ENCODE assay signal across 7 cellular contexts in the genomic region with DNA sequence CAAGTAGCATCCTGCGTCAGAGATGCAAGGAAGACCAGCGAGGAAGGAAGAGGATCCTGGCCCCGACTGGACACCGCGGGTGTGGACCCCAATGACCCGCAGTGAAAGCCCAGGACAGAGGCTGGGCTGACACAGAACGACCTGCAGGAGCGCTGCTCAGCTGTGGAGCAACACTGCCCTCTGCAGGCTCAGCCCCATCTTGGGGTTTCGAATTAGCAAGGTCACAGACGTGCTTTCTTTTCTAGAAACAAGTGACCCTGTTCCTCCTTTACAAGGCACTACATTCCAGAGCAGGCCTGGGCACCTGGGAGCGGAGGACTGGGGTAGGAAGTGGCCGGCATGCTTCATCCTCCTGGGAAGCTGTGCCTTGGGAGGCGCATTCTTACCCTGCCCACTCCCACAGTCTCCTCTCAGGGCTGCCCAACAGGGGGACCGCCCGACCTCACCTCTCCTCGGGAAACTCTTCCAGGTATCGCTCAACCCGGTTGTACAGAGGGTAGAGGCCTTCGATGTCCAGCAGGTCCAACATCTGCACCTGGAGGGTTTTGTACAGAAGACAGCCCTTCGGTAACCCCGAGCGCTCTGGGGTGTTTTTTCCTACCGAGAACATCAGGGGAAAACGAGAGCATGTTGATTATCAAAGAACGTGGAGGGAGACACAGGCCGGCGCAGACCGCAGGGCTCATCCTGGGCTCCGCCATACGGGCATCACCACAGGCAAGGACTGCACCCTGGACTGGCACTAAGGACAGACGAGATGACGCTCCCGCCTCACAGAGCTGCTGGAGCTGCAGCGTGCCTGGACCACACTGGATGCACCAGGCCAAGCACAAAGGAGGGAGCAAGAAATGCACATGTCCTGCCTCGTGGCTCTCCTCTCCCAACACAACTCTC. TPM values are rescaled to one million over a fixed set of nuclear protein-coding genes. Genes with fewer than 3 reads are reported as not detected.
DNase-seq lines count a peak whose midpoint lies in the region; ATAC-seq and TF ChIP-seq lines count a peak whose summit lies in the region.

No MANE protein-coding gene starts in this region.

- H3K4me1 Mint-ChIP-seq in activated naive CD4-positive, alpha-beta T cell treated with anti-CD3 and anti-CD28 coated beads, Interleukin-2, amount 10 ng/mL, durations not matched to agents 7 days and 5 days = no peaks in the 10 kb centered on the region
- peaks cover 2% of the 10 kb centered on the region for H3K4me1 Mint-ChIP-seq in glutamatergic neuron (ENCODE audit: low read depth, unreplicated experiment)

- no peaks in the 10 kb centered on the region for H3K4me1 ChIP-seq in HUES64 (ENCODE audit: insufficient read depth, low read length)
- H3K4me1 ChIP-seq in SK-N-SH (ENCODE audit: control insufficient read depth in 1 of 2, insufficient read depth in 2 of 2, low read depth in 1 of 2, low read length in 1 of 2) = no peaks in the 10 kb centered on the region
- no peaks in the 10 kb centered on the region for H3K4me1 ChIP-seq in parathyroid adenoma
- no peaks in the 10 kb centered on the region for H3K4me1 ChIP-seq in upper lobe of right lung

- no peaks in the 10 kb centered on the region for H3K79me2 ChIP-seq in SK-N-SH (ENCODE audit: insufficient read depth)
- no peaks in the 10 kb centered on the region for H3K79me2 ChIP-seq in parathyroid adenoma

- POLR2A ChIA-PET in SK-N-SH (lab: Yijun Ruan, JAX) = no interaction called here

- CTCF ChIA-PET in SK-N-SH (lab: Yijun Ruan, JAX) = interaction anchor here (0.6 to 3.8 kb wide), 36 partner anchors 8 to 500 kb away, joined by 3 to 30 read pairs (median 4); a partner anchor contains a TSS
- CTCF ChIA-PET in activated naive CD4-positive, alpha-beta T cell treated with anti-CD3 and anti-CD28 coated beads, Interleukin-2, amount 10 ng/mL, durations not matched to agents 7 days and 5 days (lab: Charles Lee) = interaction anchor here (0.6 to 7.7 kb wide), 5 partner anchors 307 to 504 kb away, joined by 3 to 69 read pairs (median 6); no protein-coding TSS in a partner anchor

- no peaks in the 10 kb centered on the region for H3K9me2 ChIP-seq in SK-N-SH

- no peaks in the 10 kb centered on the region for H3F3A ChIP-seq in SK-N-SH (replicated peaks; ENCODE audit: insufficient read depth)

- peak; percentile 90 for ATAC-seq in upper lobe of right lung

- no peak for TF ChIP-seq EP300 in SK-N-SH (IDR thresholded peaks at IDR 0.05; ENCODE audit: borderline replicate concordance in 1 of 2, low read depth in 1 of 2, low read length in 1 of 2)

- H3K27me3 ChIP-seq in HUES64 (ENCODE audit: insufficient read depth, low read length) (no peaks in the 10 kb centered on the region), SK-N-SH (ENCODE audit: insufficient read depth) (no peaks in the 10 kb centered on the region), parathyroid adenoma (ENCODE audit: control insufficient read depth, insufficient read depth, low read length) (no peaks in the 10 kb centered on the region), upper lobe of right lung (no peaks in the 10 kb centered on the region)

- peaks cover 36% of the 10 kb centered on the region for H3K36me3 Mint-ChIP-seq in activated naive CD4-positive, alpha-beta T cell treated with anti-CD3 and anti-CD28 coated beads, Interleukin-2, amount 10 ng/mL, durations not matched to agents 7 days and 5 days
- peaks cover 3% of the 10 kb centered on the region for H3K36me3 Mint-ChIP-seq in glutamatergic neuron (ENCODE audit: unreplicated experiment)

- H2AFZ ChIP-seq in SK-N-SH (ENCODE audit: low read depth) = no peak overlapping the region
- H2AFZ ChIP-seq in parathyroid adenoma = peak overlapping the region; percentile 22

- no peak overlapping the region for H3K4me3 Mint-ChIP-seq in activated naive CD4-positive, alpha-beta T cell treated with anti-CD3 and anti-CD28 coated beads, Interleukin-2, amount 10 ng/mL, durations not matched to agents 7 days and 5 days
- no peak overlapping the region for H3K4me3 Mint-ChIP-seq in glutamatergic neuron (ENCODE audit: unreplicated experiment)

- H3K9ac ChIP-seq in HUES64 (ENCODE audit: low read depth, low read length) (no peak overlapping the region), SK-N-SH (no peak overlapping the region), parathyroid adenoma (no peak overlapping the region)

- no peaks in the 10 kb centered on the region for H4K20me1 ChIP-seq in SK-N-SH (ENCODE audit: insufficient read depth)

- H3K36me3 ChIP-seq in HUES64 (ENCODE audit: insufficient read depth, low read length) (peaks cover 52% of the 10 kb centered on the region), SK-N-SH (replicated peaks in 1 of 2; ENCODE audit: control insufficient read depth in 1 of 2, insufficient read depth in 2 of 2, low read length in 1 of 2) (peaks cover 32 to 72% of the 10 kb centered on the region in 2 experiments), parathyroid adenoma (ENCODE audit: control insufficient read depth, insufficient read depth, low read length) (no peaks in the 10 kb centered on the region), upper lobe of right lung (peaks cover 81% of the 10 kb centered on the region)

- H3K9me3 ChIP-seq in HUES64 (ENCODE audit: insufficient read depth, low read depth, low read length) = no peaks in the 10 kb centered on the region
- H3K9me3 ChIP-seq in SK-N-SH = no peaks in the 10 kb centered on the region
- no peaks in the 10 kb centered on the region for H3K9me3 ChIP-seq in parathyroid adenoma (ENCODE audit: control insufficient read depth, low read length)
- H3K9me3 ChIP-seq in upper lobe of right lung = no peaks in the 10 kb centered on the region

- WGBS in HUES64 = 71% methylated on average over 35 of the region's 35 CpGs
- WGBS in SK-N-SH (ENCODE audit: low lambda C conversion rate) = 70% methylated on average over 33 of the region's 35 CpGs

- H3K4me2 ChIP-seq in SK-N-SH (no peak overlapping the region), parathyroid adenoma (ENCODE audit: low read length) (no peak overlapping the region)

- no peak overlapping the region for H3K4me3 ChIP-seq in HUES64 (ENCODE audit: low read length)
- peak overlapping the region in 1 of 2 experiments; percentile 40; a peak in 1 of 4 replicates for H3K4me3 ChIP-seq in SK-N-SH (ENCODE audit: low read depth in 2 of 2, low read length in 1 of 2)
- no peak overlapping the region for H3K4me3 ChIP-seq in parathyroid adenoma (ENCODE audit: low read depth, low read length)
- no peak overlapping the region for H3K4me3 ChIP-seq in upper lobe of right lung

- TF ChIP-seq CTCF in GM10266 (IDR thresholded peaks at IDR 0.05; ENCODE audit: control insufficient read depth, insufficient read depth, low read depth, missing control alignments) (peak; percentile 94), SK-N-SH (IDR thresholded peaks at IDR 0.05) (peak; percentile 94), glutamatergic neuron (IDR thresholded peaks at IDR 0.05; ENCODE audit: partially characterized antibody, unreplicated experiment) (peak; percentile 80), parathyroid adenoma (IDR thresholded peaks at IDR 0.05) (peak; percentile 67), upper lobe of right lung (IDR thresholded peaks at IDR 0.05) (peak; percentile 82)

- no peaks in the 10 kb centered on the region for H3K9me3 Mint-ChIP-seq in activated naive CD4-positive, alpha-beta T cell treated with anti-CD3 and anti-CD28 coated beads, Interleukin-2, amount 10 ng/mL, durations not matched to agents 7 days and 5 days
- H3K9me3 Mint-ChIP-seq in glutamatergic neuron (ENCODE audit: unreplicated experiment) = peaks cover 2% of the 10 kb centered on the region

- H3K27me3 Mint-ChIP-seq in activated naive CD4-positive, alpha-beta T cell treated with anti-CD3 and anti-CD28 coated beads, Interleukin-2, amount 10 ng/mL, durations not matched to agents 7 days and 5 days = no peaks in the 10 kb centered on the region
- peaks cover 2% of the 10 kb centered on the region for H3K27me3 Mint-ChIP-seq in glutamatergic neuron (ENCODE audit: unreplicated experiment)

- intact Hi-C loops in upper lobe of right lung (cut with DNase I) = no loop called here

- no peak overlapping the region for H3K27ac Mint-ChIP-seq in activated naive CD4-positive, alpha-beta T cell treated with anti-CD3 and anti-CD28 coated beads, Interleukin-2, amount 10 ng/mL, durations not matched to agents 7 days and 5 days
- H3K27ac Mint-ChIP-seq in glutamatergic neuron (ENCODE audit: unreplicated experiment) = no peak overlapping the region

- DNase-seq in GM10266 (ENCODE audit: extremely low spot score) = peak; percentile 84
- DNase-seq in SK-N-SH = peak; percentile 92
- peak; percentile 80 for DNase-seq in activated naive CD4-positive, alpha-beta T cell treated with anti-CD3 and anti-CD28 coated beads, Interleukin-2, amount 10 ng/mL, durations not matched to agents 7 days and 5 days
- peak; percentile 92 for DNase-seq in glutamatergic neuron
- DNase-seq in upper lobe of right lung = peak; percentile 78

- peak overlapping the region; percentile 43; the same call in 1 of the 2 replicates for H3K27ac ChIP-seq in HUES64 (ENCODE audit: low read depth, low read length)
- H3K27ac ChIP-seq in SK-N-SH (ENCODE audit: low read depth in 2 of 2, low read length in 1 of 2) = no peak overlapping the region
- H3K27ac ChIP-seq in parathyroid adenoma = no peak overlapping the region
- H3K27ac ChIP-seq in upper lobe of right lung = no peak overlapping the region

- peak; percentile 94 for TF ChIP-seq RAD21 in SK-N-SH (IDR thresholded peaks at IDR 0.05; ENCODE audit: low read length)

TF ChIP-seq in SK-N-SH, 30 proteins besides CTCF, POLR2A, EP300 and RAD21:
- TF ChIP-seq NFIC (IDR thresholded peaks at IDR 0.05; ENCODE audit: borderline replicate concordance) = no peak
- no peak for TF ChIP-seq FOXJ3 (CRISPR knock-in tag; IDR thresholded peaks at IDR 0.05)
- TF ChIP-seq RCOR1 (IDR thresholded peaks at IDR 0.05; ENCODE audit: low read length) = 0 out of 2 replicates have a peak, but pooled peaks have one; percentile 15
- TF ChIP-seq SMC3 (IDR thresholded peaks at IDR 0.05; ENCODE audit: low read depth, low read length) = peak; percentile 96
- no peak for TF ChIP-seq FOXM1 (IDR thresholded peaks at IDR 0.05; ENCODE audit: low read depth)
- no peak for TF ChIP-seq GABPA (IDR thresholded peaks at IDR 0.05; ENCODE audit: low read depth)
- peak; percentile 43 for TF ChIP-seq CHD2 (IDR thresholded peaks at IDR 0.05; ENCODE audit: low read length, partially characterized antibody)
- TF ChIP-seq, protein P1, sequence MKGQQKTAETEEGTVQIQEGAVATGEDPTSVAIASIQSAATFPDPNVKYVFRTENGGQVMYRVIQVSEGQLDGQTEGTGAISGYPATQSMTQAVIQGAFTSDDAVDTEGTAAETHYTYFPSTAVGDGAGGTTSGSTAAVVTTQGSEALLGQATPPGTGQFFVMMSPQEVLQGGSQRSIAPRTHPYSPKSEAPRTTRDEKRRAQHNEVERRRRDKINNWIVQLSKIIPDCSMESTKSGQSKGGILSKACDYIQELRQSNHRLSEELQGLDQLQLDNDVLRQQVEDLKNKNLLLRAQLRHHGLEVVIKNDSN (IDR thresholded peaks at IDR 0.05; ENCODE audit: borderline replicate concordance, low read depth) = no peak

RNA-seq across cellular contexts. Expression of a gene that starts 35.0 kb away (rescaled TPM):
- 7.0 TPM for polyA plus RNA-seq in HUES64 (2013, experiment 1 of 2)
- polyA plus RNA-seq in HUES64 (2013, experiment 2 of 2) = 8.1 TPM
- polyA plus RNA-seq in SK-N-SH (2012; rRNA removed) = 16.5 and 20.2 TPM in 2 replicates
- polyA plus RNA-seq in SK-N-SH (2012; cell fraction: cytosol; rRNA removed) = 14.7 and 16.7 TPM in 2 replicates
- 31.8 and 43.2 TPM in 2 replicates for polyA plus RNA-seq in SK-N-SH (2012; cell fraction: nucleus; rRNA removed)
- total RNA-seq in glutamatergic neuron (ENCODE audit: unreplicated experiment) = 7.0 TPM
- 9.6 TPM for total RNA-seq in upper lobe of right lung
